Comparison of ENCODE assay signal across 1 cellular context in genomic region chr19:41276231-41276630, GRCh38.
TF ChIP-seq lines count a peak whose summit lies in the region.

No MANE protein-coding gene starts in this region.

TF ChIP-seq in K562, 482 proteins besides CTCF, POLR2A, EP300 and RAD21:
- no peak for TF ChIP-seq ZNF282 (CRISPR knock-in tag; IDR thresholded peaks at IDR 0.05)
- TF ChIP-seq RFX1 (IDR thresholded peaks at IDR 0.05) = no peak
- TF ChIP-seq CEBPG (CRISPR knock-in tag; IDR thresholded peaks at IDR 0.05) = peak; percentile 63
- TF ChIP-seq CEBPG (tag; conservative IDR thresholded peaks at IDR 0.05 in 1 of 2, IDR thresholded peaks at IDR 0.05 in 1 of 2) = peak; percentile 85 to 92
- TF ChIP-seq POLR2AphosphoS5 (IDR thresholded peaks at IDR 0.05; ENCODE audit: control insufficient read depth, insufficient read depth, low read depth, low read length) = peak; percentile 11; the same call in 1 of the 2 replicates
- peak; percentile 93 for TF ChIP-seq CEBPB (tag; IDR thresholded peaks at IDR 0.05)
TF ChIP-seq in K562: peak in this region for 3.
